Comparison of ENCODE assay signal across 9 cellular contexts in the genomic region with DNA sequence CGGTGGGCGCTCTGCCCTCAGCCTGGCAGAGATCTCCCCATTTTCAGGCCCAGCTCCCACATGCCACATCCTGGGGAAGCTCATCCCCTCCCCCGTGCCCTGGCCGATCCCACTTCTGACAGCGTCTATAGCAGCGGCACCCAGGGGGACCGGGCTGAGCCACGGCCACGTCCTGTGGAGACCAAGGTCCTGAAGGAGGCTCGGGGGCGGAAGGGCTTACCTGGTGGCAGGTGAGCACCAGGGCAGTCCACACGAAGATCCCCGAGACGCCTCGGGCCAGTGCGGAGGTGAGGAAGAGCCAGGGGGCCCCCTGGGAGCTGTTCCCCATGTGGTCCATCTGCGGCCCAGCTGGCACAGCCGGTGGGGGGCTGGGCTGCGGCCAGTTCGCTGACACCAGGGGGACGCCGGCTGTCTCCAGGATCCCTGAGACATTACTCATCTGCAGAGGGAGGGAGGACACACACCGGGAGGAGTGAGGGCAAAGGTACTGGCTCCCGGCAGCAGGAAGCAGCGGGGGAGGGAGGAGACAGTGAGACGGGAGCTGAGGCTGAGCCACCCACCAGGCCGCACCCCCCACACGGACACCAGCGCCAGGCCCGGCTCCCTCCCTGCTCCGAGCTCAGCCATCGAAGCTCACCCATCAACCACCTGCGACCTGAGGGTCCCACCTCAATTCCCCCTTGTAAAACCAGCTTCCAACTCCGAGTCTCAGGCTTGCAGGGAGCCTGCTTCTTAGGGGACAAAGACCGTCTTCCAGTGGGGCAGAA. TPM values are rescaled to one million over a fixed set of nuclear protein-coding genes. Genes with fewer than 3 reads are reported as not detected.
A peak's percentile ranks its signal among the peaks of the same experiment; 100 is the strongest.
DNase-seq lines count a peak whose midpoint lies in the region; ATAC-seq and TF ChIP-seq lines count a peak whose summit lies in the region.
"Had no signal": no experiment of that assay in that cellular context is flagged by ENCODE, and none has a peak within 500 bp of the region (broad histone marks: within the 10 kb centered on the region; RNA-seq: fewer than 3 reads in every experiment).

No MANE protein-coding gene starts in this region.

- no peaks in the 10 kb centered on the region for H3K27me3 ChIP-seq in colonic mucosa

- DNase-seq in DMS 273 treated with DMSO at 0.1 percent for 48 hours (lab: John Stamatoyannopoulos, UW) (peak; percentile 84), NCI-H146 treated with DMSO at 0.1 percent for 48 hours (lab: John Stamatoyannopoulos, UW; ENCODE audit: unreplicated experiment) (peak; percentile 83), colonic mucosa (peak; percentile 91), nephron progenitor cell (peak; percentile 62), T-helper 17 cell (no peak), retina (no peak), NCI-H187 treated with DMSO at 0.1 percent for 48 hours (lab: John Stamatoyannopoulos, UW) (no peak)

- ATAC-seq in T-helper 17 cell, result no peak
- no peak for ATAC-seq in stimulated activated memory B cell treated with anti-CD40 and anti-IgM and Interleukin-4, amounts not matched to agents 10 μg/mL and 1 μg/mL and 100 μg/mL, for 72 hours

- peak overlapping the region; percentile 39 for H3K4me3 ChIP-seq in colonic mucosa

- H3K27me3 Mint-ChIP-seq in nephron progenitor cell (ENCODE audit: low read depth, poor library complexity) (no peaks in the 10 kb centered on the region), T-helper 17 cell (no peaks in the 10 kb centered on the region)
- peaks cover 30% of the 10 kb centered on the region for H3K27me3 Mint-ChIP-seq in stimulated activated memory B cell treated with anti-CD40 and anti-IgM and Interleukin-4, amounts not matched to agents 10 μg/mL and 1 μg/mL and 100 μg/mL, for 72 hours

- no peak overlapping the region for H3K27ac Mint-ChIP-seq in nephron progenitor cell
- H3K27ac Mint-ChIP-seq in T-helper 17 cell, result no peak overlapping the region
- H3K27ac Mint-ChIP-seq in stimulated activated memory B cell treated with anti-CD40 and anti-IgM and Interleukin-4, amounts not matched to agents 10 μg/mL and 1 μg/mL and 100 μg/mL, for 72 hours, result no peak overlapping the region
- H3K27ac Mint-ChIP-seq: dendritic cell treated with granulocyte-macrophage colony-stimulating factor and Interleukin-4, amounts not matched to agents 40 ng/mL and 50 ng/mL, for 4 days had no signal

- no peak for TF ChIP-seq CTCF in colonic mucosa (IDR thresholded peaks at IDR 0.05)
- no peak for TF ChIP-seq CTCF in nephron progenitor cell (IDR thresholded peaks at IDR 0.05)

- intact Hi-C loops in colonic mucosa (cut with DNase I), result loop anchor here (5.0 kb wide), 1 partner anchor 53 kb away; the partner anchor contains the start of gene INTS1

- peaks cover 33% of the 10 kb centered on the region for H3K4me1 Mint-ChIP-seq in nephron progenitor cell
- H3K4me1 Mint-ChIP-seq in T-helper 17 cell, result no peaks in the 10 kb centered on the region
- H3K4me1 Mint-ChIP-seq in stimulated activated memory B cell treated with anti-CD40 and anti-IgM and Interleukin-4, amounts not matched to agents 10 μg/mL and 1 μg/mL and 100 μg/mL, for 72 hours, result peaks cover 17% of the 10 kb centered on the region

- peak overlapping the region; percentile 66 to 88 for H3K9ac ChIP-seq in colonic mucosa (ENCODE audit: low read depth in 2 of 2, low read length in 2 of 2)

- H3K36me3 Mint-ChIP-seq in nephron progenitor cell (ENCODE audit: low read depth) (no peaks in the 10 kb centered on the region), T-helper 17 cell (ENCODE audit: low read depth) (no peaks in the 10 kb centered on the region)
- H3K36me3 Mint-ChIP-seq in stimulated activated memory B cell treated with anti-CD40 and anti-IgM and Interleukin-4, amounts not matched to agents 10 μg/mL and 1 μg/mL and 100 μg/mL, for 72 hours, result no peaks in the 10 kb centered on the region

- no peaks in the 10 kb centered on the region for H3K9me3 Mint-ChIP-seq in nephron progenitor cell
- H3K9me3 Mint-ChIP-seq in stimulated activated memory B cell treated with anti-CD40 and anti-IgM and Interleukin-4, amounts not matched to agents 10 μg/mL and 1 μg/mL and 100 μg/mL, for 72 hours, result no peaks in the 10 kb centered on the region
- H3K9me3 Mint-ChIP-seq: dendritic cell treated with granulocyte-macrophage colony-stimulating factor and Interleukin-4, amounts not matched to agents 40 ng/mL and 50 ng/mL, for 4 days had no signal

- peak overlapping the region; percentile 89 for H3K27ac ChIP-seq in colonic mucosa

- H3K4me1 ChIP-seq in colonic mucosa, result peaks cover 8% of the 10 kb centered on the region

- no peaks in the 10 kb centered on the region for H3K36me3 ChIP-seq in colonic mucosa

- H3K9me3 ChIP-seq in colonic mucosa (no peaks in the 10 kb centered on the region), T-helper 17 cell (ENCODE audit: control insufficient read depth, low read length, poor library complexity, severe bottlenecking) (no peaks in the 10 kb centered on the region)

- H3K4me3 Mint-ChIP-seq in nephron progenitor cell (no peak overlapping the region), T-helper 17 cell (no peak overlapping the region)
- H3K4me3 Mint-ChIP-seq in stimulated activated memory B cell treated with anti-CD40 and anti-IgM and Interleukin-4, amounts not matched to agents 10 μg/mL and 1 μg/mL and 100 μg/mL, for 72 hours, result no peak overlapping the region
- H3K4me3 Mint-ChIP-seq: dendritic cell treated with granulocyte-macrophage colony-stimulating factor and Interleukin-4, amounts not matched to agents 40 ng/mL and 50 ng/mL, for 4 days had no signal

RNA-seq across cellular contexts. Expression of gene TMEM184A, which starts 0.8 kb away (rescaled TPM):
- total RNA-seq in colonic mucosa (10 to 100 TPM; 35.8 to 54.3 TPM), T-helper 17 cell (not detected)

RNA-seq across cellular contexts. Expression of gene PSMG3, which starts 14.6 kb away (rescaled TPM):
- total RNA-seq in colonic mucosa (10 to 100 TPM; 28.7 to 45.8 TPM), T-helper 17 cell (10 to 100 TPM; 22.8 to 23.6 TPM)

RNA-seq across cellular contexts. Expression of gene MAFK, which starts 24.7 kb away (rescaled TPM):
- 10 to 100 TPM; 30.7 to 42.4 TPM for total RNA-seq in colonic mucosa
- total RNA-seq in T-helper 17 cell, result 10 to 100 TPM; 55.8 to 56.4 TPM

RNA-seq across cellular contexts. Expression of gene INTS1, which starts 51.0 kb away (rescaled TPM):
- total RNA-seq in colonic mucosa (100 to 1,000 TPM in 1 of 2 donors, 10 to 100 TPM in 1; 61.0 to 141 TPM), T-helper 17 cell (10 to 100 TPM; 88.2 to 89.4 TPM)

Comparison
In these comparisons a context has a peak if more than half of its experiments do, and no peak if none do; other contexts are left out.
1. DNase-seq: peak in DMS 273 treated with DMSO at 0.1 percent for 48 hours (single experiment), NCI-H146 treated with DMSO at 0.1 percent for 48 hours (single experiment), colonic mucosa (single experiment) and nephron progenitor cell (single experiment); none in T-helper 17 cell (0 of 3), retina (single experiment) and NCI-H187 treated with DMSO at 0.1 percent for 48 hours (single experiment).
2. RNA of gene TMEM184A, which starts 0.8 kb away (total RNA-seq): 35.8 to 54.3 TPM in colonic mucosa; not detected in T-helper 17 cell; every median in the first group is over 10 times any median in the second.